Comparison of ENCODE assay signal across 9 cellular contexts in the genomic region with DNA sequence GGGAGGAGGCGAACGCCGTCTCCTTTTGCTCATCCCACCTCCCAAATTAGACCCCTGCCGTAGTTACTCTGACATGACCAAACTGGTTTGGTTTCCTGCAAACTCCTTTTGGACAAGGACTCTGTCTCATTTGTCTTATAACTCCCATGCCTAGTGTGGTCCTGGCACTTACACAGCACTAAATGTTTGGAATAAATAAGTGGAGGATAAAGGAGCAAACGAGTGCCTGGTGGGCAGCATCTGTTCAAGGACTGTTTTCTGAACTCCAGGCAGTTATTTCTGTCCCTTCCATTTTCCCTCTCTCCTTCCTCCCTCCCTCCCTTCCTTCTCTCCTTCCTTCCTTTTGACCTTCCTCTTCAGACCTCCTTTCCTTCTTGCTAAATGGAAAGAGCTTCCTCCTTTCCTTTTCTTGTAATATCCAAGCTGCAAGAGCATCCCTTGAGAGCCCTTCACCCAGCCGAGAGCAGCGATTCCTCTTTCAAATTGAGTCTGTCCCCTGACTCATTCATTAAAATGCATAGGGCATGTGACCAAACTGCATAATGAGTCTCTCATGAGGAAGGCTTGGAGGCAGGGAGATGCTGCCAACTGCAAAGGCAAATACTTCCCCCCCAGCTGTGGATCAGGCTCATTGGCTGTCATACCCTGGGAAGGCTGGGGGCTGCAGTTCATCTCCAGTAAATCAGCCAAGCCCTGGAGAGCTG. TPM values are rescaled to one million over a fixed set of nuclear protein-coding genes. Genes with fewer than 3 reads are reported as not detected.
DNase-seq lines count a peak whose midpoint lies in the region; ATAC-seq and TF ChIP-seq lines count a peak whose summit lies in the region.
"Had no signal": no experiment of that assay in that cellular context is flagged by ENCODE, and none has a peak within 500 bp of the region (broad histone marks: within the 10 kb centered on the region; RNA-seq: fewer than 3 reads in every experiment).

No MANE protein-coding gene starts in this region.

- intact Hi-C loops in left lung (cut with DNase I), result no loop called here

- TF ChIP-seq CTCF in left lung (IDR thresholded peaks at IDR 0.05), result no peak

- H3K9me3 ChIP-seq in left lung, result no peaks in the 10 kb centered on the region

- no peaks in the 10 kb centered on the region for H3K27me3 ChIP-seq in left lung

- H3K4me3 ChIP-seq in left lung, result no peak overlapping the region

- POLR2A ChIA-PET in naive thymus-derived CD8-positive, alpha-beta T cell (lab: Charles Lee), result no interaction called here

- peak; percentile 95 for DNase-seq in Ammon's horn (ENCODE audit: low spot score)
- DNase-seq in NCI-H82 treated with DMSO at 0.1 percent for 48 hours (lab: John Stamatoyannopoulos, UW; ENCODE audit: unreplicated experiment), result peak; percentile 38
- peak; percentile 43 for DNase-seq in cerebellar cortex (ENCODE audit: low spot score)
- peak in 1 of 2 donors; percentile 65 for DNase-seq in left lung
- DNase-seq in stromal cell of bone marrow (ENCODE audit: low read depth), result peak; percentile 94
- no peak for DNase-seq in naive thymus-derived CD8-positive, alpha-beta T cell

- peak overlapping the region in 3 of 10 donors; percentile 16 to 76 (median 33) for H3K27ac Mint-ChIP-seq in naive thymus-derived CD8-positive, alpha-beta T cell

- H3K9me3 Mint-ChIP-seq in naive thymus-derived CD8-positive, alpha-beta T cell, result no peaks in the 10 kb centered on the region

- peak overlapping the region; percentile 82 for H3K27ac ChIP-seq in left lung

- H3K4me1 ChIP-seq in left lung, result peaks cover 45 to 76% of the 10 kb centered on the region in 2 donors

- H3K27me3 Mint-ChIP-seq in naive thymus-derived CD8-positive, alpha-beta T cell, result no peaks in the 10 kb centered on the region

- H3K4me3 Mint-ChIP-seq in naive thymus-derived CD8-positive, alpha-beta T cell, result peak overlapping the region in 2 of 10 donors; percentile 65 to 71

- H3K36me3 ChIP-seq in left lung, result no peaks in the 10 kb centered on the region

- peaks cover 6 to 57% (median 18%) of the 10 kb centered on the region in 4 donors for H3K4me1 Mint-ChIP-seq in naive thymus-derived CD8-positive, alpha-beta T cell

- peak; percentile 65 for ATAC-seq in GM18861 (IDR thresholded peaks at IDR 0.05; ENCODE audit: unreplicated experiment)
- peak; percentile 35 for ATAC-seq in HG03135 (IDR thresholded peaks at IDR 0.05; ENCODE audit: unreplicated experiment)
- ATAC-seq in left lung, result peak; percentile 39
- ATAC-seq in naive thymus-derived CD8-positive, alpha-beta T cell, result no peak
- ATAC-seq: Panc1 had no signal

- no peaks in the 10 kb centered on the region for H3K36me3 Mint-ChIP-seq in naive thymus-derived CD8-positive, alpha-beta T cell

RNA-seq across cellular contexts. Expression of gene CHD9, which starts 36.9 kb away (rescaled TPM):
- total RNA-seq in left lung, result 10 to 100 TPM; 73.9 to 79.9 TPM
- 10 to 100 TPM; 36.4 to 42.6 TPM for total RNA-seq in naive thymus-derived CD8-positive, alpha-beta T cell
- polyA plus RNA-seq in naive thymus-derived CD8-positive, alpha-beta T cell, result 10 to 100 TPM; 18.4 to 28.8 (median 21.7) TPM

RNA-seq across cellular contexts. Expression of gene CHD9NB, which starts 39.0 kb away (rescaled TPM):
- total RNA-seq in left lung, result 10 to 100 TPM in 1 of 2 donors, 1 to 10 TPM in 1; 2.2 to 10.7 TPM
- total RNA-seq in naive thymus-derived CD8-positive, alpha-beta T cell, result not detected
- polyA plus RNA-seq in naive thymus-derived CD8-positive, alpha-beta T cell, result not detected

Comparison
In these comparisons a context has a peak if more than half of its experiments do, and no peak if none do; other contexts are left out.
1. DNase-seq: peak in Ammon's horn (single experiment), NCI-H82 treated with DMSO at 0.1 percent for 48 hours (single experiment), cerebellar cortex (single experiment) and stromal cell of bone marrow (single experiment); none in naive thymus-derived CD8-positive, alpha-beta T cell (0 of 10).
2. ATAC-seq: peak in GM18861 (single experiment), HG03135 (single experiment) and left lung (single experiment); none in naive thymus-derived CD8-positive, alpha-beta T cell (0 of 2).